9 cellular contexts compared by ENCODE assay signal in genomic region chr1:56576880-56577858, GRCh38. TPM values are rescaled to one million over a fixed set of nuclear protein-coding genes. Genes with fewer than 3 reads are reported as not detected.
DNase-seq lines count a peak whose midpoint lies in the region; ATAC-seq and TF ChIP-seq lines count a peak whose summit lies in the region.
"Had no signal": no experiment of that assay in that cellular context is flagged by ENCODE, and none has a peak within 500 bp of the region (broad histone marks: within the 10 kb centered on the region; RNA-seq: fewer than 3 reads in every experiment).

No MANE protein-coding gene starts in this region.

- H3K36me3 ChIP-seq in RWPE2 (ENCODE audit: low read depth) (no peaks in the 10 kb centered on the region), cardiac muscle cell (no peaks in the 10 kb centered on the region)

- no peak overlapping the region for H3K4me3 Mint-ChIP-seq in immature natural killer cell

- peaks cover 6 to 17% (median 9%) of the 10 kb centered on the region in 3 donors for H3K27me3 Mint-ChIP-seq in immature natural killer cell (ENCODE audit: low read depth in 3 of 3)

- no peak for ATAC-seq in RWPE2 (ENCODE audit: low read depth)
- ATAC-seq in HG03378 (IDR thresholded peaks at IDR 0.05; ENCODE audit: unreplicated experiment), result no peak
- ATAC-seq in HG02623 (IDR thresholded peaks at IDR 0.05; ENCODE audit: unreplicated experiment), result no peak

- peaks cover 0 to 3% of the 10 kb centered on the region in 2 donors for H3K4me1 Mint-ChIP-seq in immature natural killer cell

- no peak overlapping the region for H3K27ac Mint-ChIP-seq in immature natural killer cell
- H3K27ac Mint-ChIP-seq: activated naive CD8-positive, alpha-beta T cell treated with anti-CD3 and anti-CD28 coated beads, Interleukin-2, amount 10 ng/mL, durations not matched to agents 7 days and 5 days had no signal

- no peaks in the 10 kb centered on the region for H3K9me3 Mint-ChIP-seq in immature natural killer cell
- H3K9me3 Mint-ChIP-seq: activated naive CD8-positive, alpha-beta T cell treated with anti-CD3 and anti-CD28 coated beads, Interleukin-2, amount 10 ng/mL, durations not matched to agents 7 days and 5 days had no signal

- H3K27ac ChIP-seq in RWPE2 (ENCODE audit: poor library complexity, severe bottlenecking) (no peak overlapping the region), cardiac muscle cell (no peak overlapping the region)

- no peak overlapping the region for H3K4me3 ChIP-seq in RWPE2 (ENCODE audit: severe bottlenecking)
- H3K4me3 ChIP-seq in cardiac muscle cell, result peak overlapping the region; percentile 84

- H3K36me3 Mint-ChIP-seq in immature natural killer cell, result no peaks in the 10 kb centered on the region
- H3K36me3 Mint-ChIP-seq: activated naive CD8-positive, alpha-beta T cell treated with anti-CD3 and anti-CD28 coated beads, Interleukin-2, amount 10 ng/mL, durations not matched to agents 7 days and 5 days had no signal

- TF ChIP-seq CTCF in RWPE2 (IDR thresholded peaks at IDR 0.05; ENCODE audit: poor library complexity, severe bottlenecking), result peak; percentile 51
- peak; percentile 46 for TF ChIP-seq CTCF in cardiac muscle cell (IDR thresholded peaks at IDR 0.05; ENCODE audit: low read depth, low read length)

- H3K9me3 ChIP-seq in RWPE2 (ENCODE audit: severe bottlenecking) (no peaks in the 10 kb centered on the region), cardiac muscle cell (ENCODE audit: low read depth) (no peaks in the 10 kb centered on the region)

- DNase-seq in NCI-H2196 treated with DMSO at 0.1 percent for 48 hours (lab: John Stamatoyannopoulos, UW; ENCODE audit: unreplicated experiment) (peak; percentile 34), NCI-H2196 (lab: John Stamatoyannopoulos, UW; ENCODE audit: unreplicated experiment) (no peak), RWPE2 (ENCODE audit: low spot score) (no peak), cardiac muscle cell (ENCODE audit: low read depth in 1 of 2, low spot score in 1 of 2) (peak; percentile 56 to 59), retina (peak; percentile 66), immature natural killer cell (no peak)
- DNase-seq: activated naive CD8-positive, alpha-beta T cell treated with anti-CD3 and anti-CD28 coated beads, Interleukin-2, amount 10 ng/mL, durations not matched to agents 7 days and 5 days had no signal

- H3K4me1 ChIP-seq in RWPE2 (ENCODE audit: insufficient read depth, poor library complexity, severe bottlenecking), result peaks cover 9% of the 10 kb centered on the region
- peaks cover 28% of the 10 kb centered on the region for H3K4me1 ChIP-seq in cardiac muscle cell (ENCODE audit: low read depth)

- no peaks in the 10 kb centered on the region for H3K27me3 ChIP-seq in RWPE2 (ENCODE audit: insufficient read depth, poor library complexity, severe bottlenecking)
- no peaks in the 10 kb centered on the region for H3K27me3 ChIP-seq in cardiac muscle cell

RNA-seq across cellular contexts. Expression of gene PLPP3, which starts 2.2 kb away (rescaled TPM):
- 56.2 and 58.2 TPM in 2 replicates for total RNA-seq in cardiac muscle cell
- 41.3 and 41.4 TPM in 2 replicates for polyA plus RNA-seq in cardiac muscle cell
- not detected for polyA plus RNA-seq in immature natural killer cell

Comparison
In these comparisons a context has a peak if more than half of its experiments do, and no peak if none do; other contexts are left out.
1. DNase-seq: peak in NCI-H2196 treated with DMSO at 0.1 percent for 48 hours (single experiment), cardiac muscle cell (2 of 2) and retina (single experiment); none in NCI-H2196 (single experiment), RWPE2 (single experiment) and immature natural killer cell (0 of 3).
2. RNA of gene PLPP3, which starts 2.2 kb away (polyA plus RNA-seq): 41.3 to 41.4 TPM in cardiac muscle cell; not detected in immature natural killer cell; every median in the first group is over 10 times any median in the second.